5 cellular contexts compared by ENCODE assay signal in genomic region chr10:107485019-107485418, GRCh38.
"Had no signal": no experiment of that assay in that cellular context is flagged by ENCODE, and none has a peak within 500 bp of the region (broad histone marks: within the 10 kb centered on the region; RNA-seq: fewer than 3 reads in every experiment).

No MANE protein-coding gene starts in this region.

- H3K4me3 Mint-ChIP-seq: GM23338, H9 had no signal

- H3K4me3 ChIP-seq: GM23338, K562 had no signal

- H3K27ac Mint-ChIP-seq: GM23338, H9 had no signal

- H3K4me2 ChIP-seq: GM23338 had no signal

- H3K4me1 Mint-ChIP-seq: GM23338, H9 had no signal

- H2AFZ ChIP-seq: GM23338 had no signal

- ATAC-seq: GM23338, K562 had no signal

- DNase-seq: H9, HCEC 1CT, IMR-90 had no signal
